Comparison of ENCODE assay signal across 1 cellular context in the genomic region with DNA sequence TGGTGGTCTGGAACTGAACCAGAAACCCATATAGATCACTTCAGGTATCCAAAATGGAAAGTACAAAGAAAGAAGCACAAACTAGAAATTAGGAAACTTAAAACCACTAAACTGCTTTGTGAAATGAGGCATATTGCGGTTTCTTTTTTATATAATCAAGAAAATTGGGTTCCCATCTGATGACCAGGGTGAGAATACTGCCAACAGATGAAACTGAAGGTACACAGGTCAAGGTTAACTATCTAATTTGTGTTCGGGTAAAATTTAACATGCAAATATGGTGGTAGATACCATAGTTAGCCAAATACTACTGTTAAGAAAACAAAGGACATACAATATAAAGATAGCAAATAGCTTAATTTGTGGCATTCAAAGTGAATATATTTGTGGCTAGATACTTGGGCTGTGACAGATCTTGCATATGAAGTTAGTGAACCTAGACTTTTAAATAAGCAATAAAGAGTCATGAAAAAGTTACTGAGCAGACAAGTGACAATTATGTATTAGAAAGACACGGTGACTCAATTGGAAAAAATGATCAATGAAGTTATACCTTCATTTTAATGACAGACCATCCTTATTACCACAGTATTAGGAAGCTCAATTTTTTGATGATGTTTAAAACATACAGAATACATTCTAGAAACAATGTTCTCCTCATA.
TF ChIP-seq lines count a peak whose summit lies in the region.

No MANE protein-coding gene starts in this region.

TF ChIP-seq in GM12878, 131 proteins besides CTCF, POLR2A, EP300 and RAD21 (continued from another document and continues in another):
- TF ChIP-seq ZBTB40 (IDR thresholded peaks at IDR 0.05; ENCODE audit: borderline replicate concordance) = no peak
- TF ChIP-seq JUNB (IDR thresholded peaks at IDR 0.05) = 0 out of 2 replicates have a peak, but pooled peaks have one; percentile 23
- no peak for TF ChIP-seq ZBED1 (IDR thresholded peaks at IDR 0.05; ENCODE audit: borderline replicate concordance)
- TF ChIP-seq ZNF217 (IDR thresholded peaks at IDR 0.05) = peak; percentile 73; the same call in 1 of the 2 replicates
- no peak for TF ChIP-seq TCF3 (IDR thresholded peaks at IDR 0.05; ENCODE audit: borderline replicate concordance, insufficient read depth, low read depth, low read length)
- TF ChIP-seq CBX5 (IDR thresholded peaks at IDR 0.05; ENCODE audit: low read depth) = no peak
- no peak for TF ChIP-seq RELA (IDR thresholded peaks at IDR 0.05; ENCODE audit: borderline replicate concordance, partially characterized antibody)
- no peak for TF ChIP-seq POLR2AphosphoS5 (IDR thresholded peaks at IDR 0.05; ENCODE audit: low read length)
- no peak for TF ChIP-seq ASH2L (IDR thresholded peaks at IDR 0.05; ENCODE audit: borderline replicate concordance, low read depth)
- peak; percentile 72; the same call in 1 of the 2 replicates for TF ChIP-seq ESRRA (IDR thresholded peaks at IDR 0.05; ENCODE audit: low read length)
- TF ChIP-seq BHLHE40 (IDR thresholded peaks at IDR 0.05; ENCODE audit: borderline replicate concordance in 1 of 2, low read depth in 2 of 2, low read length in 1 of 2) = 0 out of 4 replicates have a peak, but pooled peaks of 1 of the 2 experiments have one; percentile 20
- TF ChIP-seq SKIL (IDR thresholded peaks at IDR 0.05; ENCODE audit: low read depth, poor library complexity, severe bottlenecking) = peak; percentile 42
- TF ChIP-seq ZNF274 (IDR thresholded peaks at IDR 0.05; ENCODE audit: insufficient read depth, insufficient read length) = no peak
- TF ChIP-seq SUZ12 (IDR thresholded peaks at IDR 0.05; ENCODE audit: unreplicated experiment) = no peak
- no peak for TF ChIP-seq ZNF687 (IDR thresholded peaks at IDR 0.05)
- TF ChIP-seq POU2F2 (IDR thresholded peaks at IDR 0.05; ENCODE audit: borderline replicate concordance, low read depth, low read length) = peak; percentile 66; the same call in 1 of the 3 replicates
- TF ChIP-seq IRF4 (IDR thresholded peaks at IDR 0.05; ENCODE audit: low read depth, low read length) = no peak
- no peak for TF ChIP-seq PAX5 (IDR thresholded peaks at IDR 0.05; ENCODE audit: borderline replicate concordance, low read depth, low read length)
- TF ChIP-seq JUND (IDR thresholded peaks at IDR 0.05; ENCODE audit: low read depth, low read length) = no peak
- TF ChIP-seq DPF2 (IDR thresholded peaks at IDR 0.05) = 0 out of 2 replicates have a peak, but pooled peaks have one; percentile 28
- TF ChIP-seq NBN (IDR thresholded peaks at IDR 0.05) = peak; percentile 23; the same call in 1 of the 2 replicates
- TF ChIP-seq RELB (IDR thresholded peaks at IDR 0.05; ENCODE audit: low read depth) = peak; percentile 41; the same call in 1 of the 2 replicates
- TF ChIP-seq, protein P1, sequence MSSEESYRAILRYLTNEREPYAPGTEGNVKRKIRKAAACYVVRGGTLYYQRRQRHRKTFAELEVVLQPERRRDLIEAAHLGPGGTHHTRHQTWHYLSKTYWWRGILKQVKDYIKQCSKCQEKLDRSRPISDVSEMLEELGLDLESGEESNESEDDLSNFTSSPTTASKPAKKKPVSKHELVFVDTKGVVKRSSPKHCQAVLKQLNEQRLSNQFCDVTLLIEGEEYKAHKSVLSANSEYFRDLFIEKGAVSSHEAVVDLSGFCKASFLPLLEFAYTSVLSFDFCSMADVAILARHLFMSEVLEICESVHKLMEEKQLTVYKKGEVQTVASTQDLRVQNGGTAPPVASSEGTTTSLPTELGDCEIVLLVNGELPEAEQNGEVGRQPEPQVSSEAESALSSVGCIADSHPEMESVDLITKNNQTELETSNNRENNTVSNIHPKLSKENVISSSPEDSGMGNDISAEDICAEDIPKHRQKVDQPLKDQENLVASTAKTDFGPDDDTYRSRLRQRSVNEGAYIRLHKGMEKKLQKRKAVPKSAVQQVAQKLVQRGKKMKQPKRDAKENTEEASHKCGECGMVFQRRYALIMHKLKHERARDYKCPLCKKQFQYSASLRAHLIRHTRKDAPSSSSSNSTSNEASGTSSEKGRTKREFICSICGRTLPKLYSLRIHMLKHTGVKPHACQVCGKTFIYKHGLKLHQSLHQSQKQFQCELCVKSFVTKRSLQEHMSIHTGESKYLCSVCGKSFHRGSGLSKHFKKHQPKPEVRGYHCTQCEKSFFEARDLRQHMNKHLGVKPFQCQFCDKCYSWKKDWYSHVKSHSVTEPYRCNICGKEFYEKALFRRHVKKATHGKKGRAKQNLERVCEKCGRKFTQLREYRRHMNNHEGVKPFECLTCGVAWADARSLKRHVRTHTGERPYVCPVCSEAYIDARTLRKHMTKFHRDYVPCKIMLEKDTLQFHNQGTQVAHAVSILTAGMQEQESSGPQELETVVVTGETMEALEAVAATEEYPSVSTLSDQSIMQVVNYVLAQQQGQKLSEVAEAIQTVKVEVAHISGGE (CRISPR knock-in tag; IDR thresholded peaks at IDR 0.05) = no peak
- TF ChIP-seq ZSCAN29 (IDR thresholded peaks at IDR 0.05) = no peak
- TF ChIP-seq IKZF1 (conservative IDR thresholded peaks at IDR 0.05) = peak; percentile 37; the same call in 1 of the 2 replicates
- no peak for TF ChIP-seq WRNIP1 (IDR thresholded peaks at IDR 0.05; ENCODE audit: borderline replicate concordance, low read depth, low read length)
- TF ChIP-seq MYC (IDR thresholded peaks at IDR 0.05; ENCODE audit: insufficient read depth, insufficient read length, insufficient replicate concordance, low read length, severe bottlenecking) = no peak
- peak; percentile 34; the same call in 1 of the 2 replicates for TF ChIP-seq NFIC (IDR thresholded peaks at IDR 0.05; ENCODE audit: low read depth, low read length)
- TF ChIP-seq CHD4 (IDR thresholded peaks at IDR 0.05) = no peak
- TF ChIP-seq CEBPZ (IDR thresholded peaks at IDR 0.05; ENCODE audit: low read depth, low read length) = no peak
- no peak for TF ChIP-seq TCF12 (IDR thresholded peaks at IDR 0.05; ENCODE audit: low read depth, low read length)
- TF ChIP-seq RB1 (IDR thresholded peaks at IDR 0.05; ENCODE audit: borderline replicate concordance) = no peak
- no peak; the same call in none of the 2 replicates for TF ChIP-seq ATF7 (IDR thresholded peaks at IDR 0.05; ENCODE audit: low read depth)
- peak; percentile 66 for TF ChIP-seq MEF2B (IDR thresholded peaks at IDR 0.05; ENCODE audit: partially characterized antibody, poor library complexity, severe bottlenecking)
- TF ChIP-seq ZNF622 (IDR thresholded peaks at IDR 0.05) = no peak
